In the genomic region with DNA sequence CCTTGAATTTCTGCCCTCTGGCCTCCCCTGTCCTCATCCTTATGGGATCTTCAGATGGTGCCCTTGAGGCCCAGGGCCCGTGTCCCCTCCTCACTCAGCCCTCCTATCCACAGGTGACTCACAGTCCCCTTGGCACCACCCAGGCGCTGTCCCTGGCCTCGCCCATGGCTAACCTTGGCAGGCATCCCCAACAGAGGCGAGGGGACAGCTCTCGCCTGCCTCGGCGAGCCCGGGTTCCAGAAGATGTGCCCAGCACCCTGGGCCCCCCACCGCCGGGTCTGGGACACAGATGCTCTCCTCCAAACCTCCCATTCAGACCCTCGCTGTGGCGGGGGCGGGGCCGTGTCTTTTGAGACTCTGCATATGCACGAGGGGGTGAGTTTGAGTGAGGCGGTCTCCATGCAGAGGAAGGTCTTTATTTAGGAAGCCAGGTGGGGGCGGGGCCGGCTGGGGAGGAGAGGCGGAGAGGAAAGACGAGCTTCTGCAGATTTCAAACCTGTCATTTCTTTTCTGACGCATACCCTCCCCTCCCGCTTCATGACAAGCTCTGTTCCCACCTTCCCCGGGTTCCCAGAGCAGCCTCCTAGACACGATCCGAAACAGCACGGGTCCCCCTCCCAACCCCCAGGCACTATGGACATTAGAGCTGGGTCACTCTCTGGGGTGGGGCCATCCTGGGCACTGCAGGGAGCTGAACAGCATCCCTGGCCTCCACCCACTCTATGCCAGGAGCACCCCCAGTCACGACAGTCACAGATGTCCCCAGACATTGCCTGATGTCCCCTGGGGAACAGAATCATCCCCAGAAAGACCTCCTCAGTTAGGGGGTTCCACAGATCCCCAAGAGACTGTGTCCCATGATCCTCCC, we compare ENCODE assay signal across 16 cellular contexts. TPM values are rescaled to one million over a fixed set of nuclear protein-coding genes. Genes with fewer than 3 reads are reported as not detected.
DNase-seq lines count a peak whose midpoint lies in the region; TF ChIP-seq lines count a peak whose summit lies in the region.
"Had no signal": no experiment of that assay in that cellular context is flagged by ENCODE, and none has a peak within 500 bp of the region (broad histone marks: within the 10 kb centered on the region; RNA-seq: fewer than 3 reads in every experiment).

No MANE protein-coding gene starts in this region.

- no peaks in the 10 kb centered on the region for H3F3A ChIP-seq in neural cell (ENCODE audit: insufficient read depth, low read length, poor library complexity, severe bottlenecking)

- H3K4me3 Mint-ChIP-seq in Calu3 (ENCODE audit: low read depth, unreplicated experiment): peak overlapping the region; percentile 9
- peak overlapping the region in 2 of 4 donors; percentile 43 to 77 for H3K4me3 Mint-ChIP-seq in IgD-negative memory B cell
- H3K4me3 Mint-ChIP-seq: activated CD4-positive, alpha-beta T cell treated with anti-CD3 and anti-CD28 coated beads, Interleukin-2, amount 10 ng/mL, durations not matched to agents 7 days and 5 days; activated naive CD8-positive, alpha-beta T cell; stimulated activated naive CD8-positive, alpha-beta T cell treated with anti-CD3 and anti-CD28 coated beads, Interleukin-15, Interleukin-2, amounts not matched to agents 100 ng/mL and 50 ng/mL, for 24 hours had no signal

- H3K27ac ChIP-seq in esophagus squamous epithelium (peak overlapping the region in 3 of 4 donors; percentile 45 to 55 (median 54)), neural cell (ENCODE audit: low read length) (no peak overlapping the region)
- H3K27ac ChIP-seq: SJSA1 had no signal

- POLR2A ChIA-PET in HEK293T (lab: Yijun Ruan, JAX): no interaction called here

- no peaks in the 10 kb centered on the region for H3K27me3 ChIP-seq in esophagus squamous epithelium
- H3K27me3 ChIP-seq in neural cell (ENCODE audit: insufficient read depth, low read depth, low read length): no peaks in the 10 kb centered on the region

- no peak for TF ChIP-seq CTCF in Calu3 (IDR thresholded peaks at IDR 0.05; ENCODE audit: unreplicated experiment)
- no peak for TF ChIP-seq CTCF in esophagus squamous epithelium (IDR thresholded peaks at IDR 0.05)
- TF ChIP-seq CTCF in neural cell (IDR thresholded peaks at IDR 0.05; ENCODE audit: poor library complexity, severe bottlenecking): no peak

- no peak overlapping the region for H3K4me2 ChIP-seq in neural cell (ENCODE audit: low read length)

- H3K27ac Mint-ChIP-seq in Calu3 (ENCODE audit: unreplicated experiment): no peak overlapping the region
- H3K27ac Mint-ChIP-seq in IgD-negative memory B cell: peak overlapping the region; percentile 31 to 89 (median 64)
- H3K27ac Mint-ChIP-seq: activated CD4-positive, alpha-beta T cell treated with anti-CD3 and anti-CD28 coated beads, Interleukin-2, amount 10 ng/mL, durations not matched to agents 7 days and 5 days; activated naive CD8-positive, alpha-beta T cell; stimulated activated naive CD8-positive, alpha-beta T cell treated with anti-CD3 and anti-CD28 coated beads, Interleukin-15, Interleukin-2, amounts not matched to agents 100 ng/mL and 50 ng/mL, for 24 hours had no signal

- H3K4me3 ChIP-seq in esophagus squamous epithelium (peak overlapping the region in 1 of 4 donors; percentile 26), neural cell (ENCODE audit: low read length) (peak overlapping the region; percentile 41)
- H3K4me3 ChIP-seq: HAP-1, SJSA1 had no signal

- CTCF ChIA-PET in Calu3 (lab: Charles Lee): interaction anchor here (0.5 to 0.6 kb wide), 2 partner anchors 75 to 146 kb away, joined by 3 read pairs; no protein-coding TSS in a partner anchor
- CTCF ChIA-PET in HEK293T (lab: Yijun Ruan, JAX): interaction anchor here (0.7 kb wide), 1 partner anchor 533 kb away, joined by 3 read pairs; no protein-coding TSS in a partner anchor

- DNase-seq in Calu3: no peak
- no peak for DNase-seq in esophagus squamous epithelium (lab: John Stamatoyannopoulos, UW)
- no peak for DNase-seq in NCI-H2107 (lab: John Stamatoyannopoulos, UW)
- no peak for DNase-seq in HEK293T (ENCODE audit: extremely low spot score)
- no peak for DNase-seq in NCI-H2196 treated with DMSO at 0.1 percent for 48 hours (lab: John Stamatoyannopoulos, UW; ENCODE audit: unreplicated experiment)
- DNase-seq in activated CD8-positive, alpha-beta memory T cell treated with anti-CD3 and anti-CD28 coated beads, Interleukin-2, amount 50 U/mL, for 48 hours: no peak
- DNase-seq: activated CD4-positive, alpha-beta T cell treated with anti-CD3 and anti-CD28 coated beads, Interleukin-2, amount 10 ng/mL, durations not matched to agents 7 days and 5 days; effector memory CD4-positive, alpha-beta T cell; GDM1; small intestine had no signal

- 25 to 34% methylated on average over 4 to 6 of the region's 27 CpGs for WGBS in esophagus squamous epithelium, 2 donors

- no peak for TF ChIP-seq RAD21 in neural cell (conservative IDR thresholded peaks at IDR 0.05)

- H3K36me3 ChIP-seq in esophagus squamous epithelium (no peaks in the 10 kb centered on the region), neural cell (ENCODE audit: insufficient read depth, low read length) (no peaks in the 10 kb centered on the region)
- H3K36me3 ChIP-seq: HAP-1, SJSA1 had no signal

- no peaks in the 10 kb centered on the region for H3K9me3 Mint-ChIP-seq in Calu3 (ENCODE audit: low read depth, unreplicated experiment)
- no peaks in the 10 kb centered on the region for H3K9me3 Mint-ChIP-seq in IgD-negative memory B cell
- H3K9me3 Mint-ChIP-seq: activated CD4-positive, alpha-beta T cell treated with anti-CD3 and anti-CD28 coated beads, Interleukin-2, amount 10 ng/mL, durations not matched to agents 7 days and 5 days; stimulated activated naive CD8-positive, alpha-beta T cell treated with anti-CD3 and anti-CD28 coated beads, Interleukin-15, Interleukin-2, amounts not matched to agents 100 ng/mL and 50 ng/mL, for 24 hours had no signal

- H3K36me3 Mint-ChIP-seq in Calu3 (ENCODE audit: insufficient read depth, unreplicated experiment) (no peaks in the 10 kb centered on the region), IgD-negative memory B cell (peaks cover 8% of the 10 kb centered on the region)
- H3K36me3 Mint-ChIP-seq: activated naive CD8-positive, alpha-beta T cell had no signal

- intact Hi-C loops in Calu3 (cut with micrococcal nuclease; ENCODE audit: unreplicated experiment): no loop called here
- intact Hi-C loops in esophagus squamous epithelium (cut with DNase I): loop anchor here (5.0 kb wide), 1 partner anchor 93 kb away; no protein-coding TSS in a partner anchor

- H3K9me2 ChIP-seq in neural cell (ENCODE audit: insufficient read depth, low read length): no peaks in the 10 kb centered on the region

- no peaks in the 10 kb centered on the region for H3K79me2 ChIP-seq in neural cell (replicated peaks; ENCODE audit: insufficient read depth, low read length)

- peaks cover 7% of the 10 kb centered on the region for H3K4me1 Mint-ChIP-seq in Calu3 (ENCODE audit: low read depth, unreplicated experiment)
- peaks cover 17 to 32% (median 26%) of the 10 kb centered on the region in 3 donors for H3K4me1 Mint-ChIP-seq in IgD-negative memory B cell
- H3K4me1 Mint-ChIP-seq: activated CD4-positive, alpha-beta T cell treated with anti-CD3 and anti-CD28 coated beads, Interleukin-2, amount 10 ng/mL, durations not matched to agents 7 days and 5 days had no signal

- H3K27me3 Mint-ChIP-seq in Calu3 (ENCODE audit: unreplicated experiment): peaks cover 42% of the 10 kb centered on the region
- no peaks in the 10 kb centered on the region for H3K27me3 Mint-ChIP-seq in IgD-negative memory B cell
- H3K27me3 Mint-ChIP-seq: activated CD4-positive, alpha-beta T cell treated with anti-CD3 and anti-CD28 coated beads, Interleukin-2, amount 10 ng/mL, durations not matched to agents 7 days and 5 days; activated naive CD8-positive, alpha-beta T cell; stimulated activated naive CD8-positive, alpha-beta T cell treated with anti-CD3 and anti-CD28 coated beads, Interleukin-15, Interleukin-2, amounts not matched to agents 100 ng/mL and 50 ng/mL, for 24 hours had no signal

- TF ChIP-seq EP300 in neural cell (conservative IDR thresholded peaks at IDR 0.05; ENCODE audit: poor library complexity, severe bottlenecking): no peak

- BruUV-seq in Calu3 (replicated peaks; lab: Mats Ljungman, UMichigan): no TSS peak

- peak overlapping the region; percentile 48 for H3K9ac ChIP-seq in neural cell (ENCODE audit: low read length)

- H4K20me1 ChIP-seq in neural cell (ENCODE audit: insufficient read depth): no peaks in the 10 kb centered on the region

- H3K9me3 ChIP-seq in esophagus squamous epithelium: no peaks in the 10 kb centered on the region
- no peaks in the 10 kb centered on the region for H3K9me3 ChIP-seq in neural cell (ENCODE audit: low read length)
- H3K9me3 ChIP-seq: HAP-1, SJSA1 had no signal

- H2AFZ ChIP-seq in neural cell (ENCODE audit: low read depth, low read length): peak overlapping the region; percentile 27

- peaks cover 0 to 24% (median 14%) of the 10 kb centered on the region in 3 donors for H3K4me1 ChIP-seq in esophagus squamous epithelium
- H3K4me1 ChIP-seq: HAP-1, SJSA1 had no signal

- TF ChIP-seq POLR2A in esophagus squamous epithelium (IDR thresholded peaks at IDR 0.05): no peak

TF ChIP-seq in neural cell, 6 proteins besides CTCF, POLR2A, EP300 and RAD21 (continues in another document):
- no peak for TF ChIP-seq POLR2AphosphoS5 (IDR thresholded peaks at IDR 0.05)
- TF ChIP-seq EZH2 (IDR thresholded peaks at IDR 0.05; ENCODE audit: borderline replicate concordance, insufficient read depth, low read length, poor library complexity, severe bottlenecking): no peak
- TF ChIP-seq SMC3 (conservative IDR thresholded peaks at IDR 0.05; ENCODE audit: poor library complexity): no peak
- TF ChIP-seq MXI1 (conservative IDR thresholded peaks at IDR 0.05; ENCODE audit: poor library complexity, severe bottlenecking): no peak
- no peak for TF ChIP-seq TAF1 (IDR thresholded peaks at IDR 0.05; ENCODE audit: low read depth)

TF ChIP-seq in HEK293T, 16 proteins besides CTCF, POLR2A, EP300 and RAD21 (continues in another document):
- TF ChIP-seq NFRKB (IDR thresholded peaks at IDR 0.05) (no peak), FOXM1 (IDR thresholded peaks at IDR 0.05; ENCODE audit: borderline replicate concordance) (no peak), TARDBP (IDR thresholded peaks at IDR 0.05) (no peak), SUZ12 (IDR thresholded peaks at IDR 0.05) (no peak), SP1 (IDR thresholded peaks at IDR 0.05) (no peak), FOXK2 (IDR thresholded peaks at IDR 0.05) (no peak), LEF1 (IDR thresholded peaks at IDR 0.05; ENCODE audit: borderline replicate concordance) (no peak), L3MBTL2 (conservative IDR thresholded peaks at IDR 0.05) (no peak), ELF4 (IDR thresholded peaks at IDR 0.05) (no peak), HDGF (IDR thresholded peaks at IDR 0.05; ENCODE audit: borderline replicate concordance) (no peak), ZNF384 (IDR thresholded peaks at IDR 0.05) (no peak), CTBP1 (IDR thresholded peaks at IDR 0.05; ENCODE audit: borderline replicate concordance) (no peak), ARNT (IDR thresholded peaks at IDR 0.05) (no peak), FOXA1 (IDR thresholded peaks at IDR 0.05) (no peak)

RNA-seq across cellular contexts. Expression of gene GNG7, which starts 48.5 kb away (rescaled TPM):
- 0.87 and 0.91 TPM in 2 replicates for total RNA-seq in Calu3 (2022)
- polyA plus RNA-seq in IgD-negative memory B cell: 74.6 TPM
- total RNA-seq in esophagus squamous epithelium: 1 to 10 TPM in 3 of 4 donors, under 1 TPM in 1; 0.57 to 3.8 (median 1.6) TPM
- polyA plus RNA-seq in neural cell: 3.0 and 3.6 TPM in 2 replicates
- 6.1 and 7.8 TPM in 2 replicates for polyA minus RNA-seq in neural cell
